ENCODE assay signal across 8 cellular contexts in the genomic region with DNA sequence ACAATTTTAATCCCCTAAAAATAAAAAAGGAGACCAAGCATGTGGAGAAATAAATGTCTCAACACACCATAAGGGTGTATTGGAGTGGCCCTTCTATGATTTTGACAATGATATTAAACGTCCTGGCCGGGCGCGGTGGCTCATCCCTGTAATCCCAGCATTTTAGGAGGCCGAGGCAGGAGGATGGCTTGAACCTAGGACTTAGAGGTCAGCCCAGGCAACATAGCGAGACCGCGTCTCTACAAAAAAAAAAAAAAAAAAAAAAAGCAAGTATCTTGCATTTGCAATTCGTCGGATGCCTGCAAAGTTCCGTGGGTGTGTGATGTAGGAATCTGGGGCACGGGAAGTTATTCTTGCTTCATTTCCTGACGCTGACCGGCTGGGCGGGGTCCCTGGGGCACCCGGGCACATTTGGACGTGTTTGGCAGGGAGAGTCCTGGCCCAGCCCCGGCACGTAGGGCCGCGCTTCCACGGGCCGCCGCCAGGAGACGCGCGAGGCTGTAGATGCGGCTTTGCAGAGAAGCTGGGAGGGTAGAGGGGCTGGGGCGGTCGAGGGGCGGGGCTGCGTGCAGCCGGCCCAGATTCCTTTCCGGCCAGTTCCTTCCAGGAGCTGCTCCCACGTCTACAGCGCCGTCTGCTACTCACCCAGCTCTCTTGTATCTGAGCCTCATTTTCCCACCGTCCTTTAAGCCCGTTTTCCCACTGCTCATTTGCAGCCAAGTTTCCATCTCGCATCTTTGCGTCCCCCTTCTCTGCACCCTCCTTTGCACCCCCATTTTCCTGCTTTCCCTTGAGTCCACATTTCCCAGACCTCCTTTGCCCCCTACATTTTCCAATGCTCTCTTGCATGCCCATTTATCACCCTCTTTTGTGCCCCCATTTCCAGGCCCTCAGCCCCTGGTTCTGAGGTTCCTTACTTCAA. TPM values are rescaled to one million over a fixed set of nuclear protein-coding genes. Genes with fewer than 3 reads are reported as not detected.
DNase-seq lines count a peak whose midpoint lies in the region; ATAC-seq and TF ChIP-seq lines count a peak whose summit lies in the region.

No MANE protein-coding gene starts in this region.

- no peaks in the 10 kb centered on the region for H3K9me2 ChIP-seq in Karpas-422 (replicated peaks; ENCODE audit: insufficient read depth, low read length)

- H3K27ac Mint-ChIP-seq in activated T-cell treated with anti-CD3 and anti-CD28 coated beads, Interleukin-2, amount 50 U/mL, for 72 hours, result no peak overlapping the region
- peak overlapping the region in 2 of 9 donors; percentile 31 to 80 for H3K27ac Mint-ChIP-seq in naive thymus-derived CD4-positive, alpha-beta T cell

- TF ChIP-seq CTCF in GM06990 (IDR thresholded peaks at IDR 0.05; ENCODE audit: insufficient read depth, low read length, poor library complexity, severe bottlenecking), result peak; percentile 100
- peak; percentile 77 to 97 (median 94) for TF ChIP-seq CTCF in Peyer's patch (IDR thresholded peaks at IDR 0.05)

- CTCF ChIA-PET in naive thymus-derived CD4-positive, alpha-beta T cell (lab: Charles Lee), result interaction anchor here (0.9 to 1.0 kb wide), 2 partner anchors 189 to 192 kb away, joined by 3 to 5 read pairs; no protein-coding TSS in a partner anchor

- H3K4me1 Mint-ChIP-seq in activated T-cell treated with anti-CD3 and anti-CD28 coated beads, Interleukin-2, amount 50 U/mL, for 72 hours (ENCODE audit: low read depth), result peaks cover 7% of the 10 kb centered on the region
- H3K4me1 Mint-ChIP-seq in naive thymus-derived CD4-positive, alpha-beta T cell, result peaks cover 8 to 11% (median 9%) of the 10 kb centered on the region in 7 donors

- H3K4me3 Mint-ChIP-seq in activated T-cell treated with anti-CD3 and anti-CD28 coated beads, Interleukin-2, amount 50 U/mL, for 72 hours, result peak overlapping the region; percentile 50 to 79
- peak overlapping the region in 7 of 10 donors; percentile 13 to 69 (median 60) for H3K4me3 Mint-ChIP-seq in naive thymus-derived CD4-positive, alpha-beta T cell

- DNase-seq in GM06990 (ENCODE audit: extremely low read depth, insufficient read length) (peak; percentile 88), Karpas-422 (peak; percentile 91), Peyer's patch (peak; percentile 78 to 94 (median 93)), fibroblast of gingiva (ENCODE audit: low read depth) (peak; percentile 95)
- peak; percentile 86 to 91 for DNase-seq in activated T-cell treated with anti-CD3 and anti-CD28 coated beads, Interleukin-2, amount 50 U/mL, for 72 hours
- peak; percentile 55 to 88 (median 75) for DNase-seq in naive thymus-derived CD4-positive, alpha-beta T cell
- peak; percentile 65 to 70 for DNase-seq in stimulated activated CD8-positive, alpha-beta memory T cell treated with anti-CD3 and anti-CD28 coated beads, Interleukin-7, amount 100 ng/mL, for 48 hours (ENCODE audit: extremely low read depth in 1 of 2, low read depth in 1 of 2)

- H2AFZ ChIP-seq in Karpas-422 (ENCODE audit: low read length), result peak overlapping the region; percentile 81

- peak overlapping the region; percentile 40; the same call in 1 of the 2 replicates for H3K9ac ChIP-seq in Karpas-422 (ENCODE audit: low read length)

- no peaks in the 10 kb centered on the region for H3K9me3 Mint-ChIP-seq in activated T-cell treated with anti-CD3 and anti-CD28 coated beads, Interleukin-2, amount 50 U/mL, for 72 hours
- H3K9me3 Mint-ChIP-seq in naive thymus-derived CD4-positive, alpha-beta T cell, result no peaks in the 10 kb centered on the region

- H3K36me3 Mint-ChIP-seq in activated T-cell treated with anti-CD3 and anti-CD28 coated beads, Interleukin-2, amount 50 U/mL, for 72 hours (ENCODE audit: insufficient read depth in 2 of 2), result no peaks in the 10 kb centered on the region
- no peaks in the 10 kb centered on the region for H3K36me3 Mint-ChIP-seq in naive thymus-derived CD4-positive, alpha-beta T cell

- H3K4me1 ChIP-seq in Karpas-422 (ENCODE audit: low read length) (peaks cover 8% of the 10 kb centered on the region), Peyer's patch (peaks cover 0 to 5% (median 0%) of the 10 kb centered on the region in 4 donors)
- peaks cover 0 to 4% of the 10 kb centered on the region in 2 donors for H3K4me1 ChIP-seq in naive thymus-derived CD4-positive, alpha-beta T cell (ENCODE audit: control insufficient read depth in 2 of 2, insufficient read depth in 2 of 2, low read length in 2 of 2)

- H3K4me2 ChIP-seq in Karpas-422 (ENCODE audit: low read depth, low read length, poor library complexity, severe bottlenecking), result peak overlapping the region; percentile 47

- no peaks in the 10 kb centered on the region for H3K79me2 ChIP-seq in Karpas-422 (ENCODE audit: low read length)

- TF ChIP-seq POLR2A in Peyer's patch (IDR thresholded peaks at IDR 0.05), result no peak

- H4K20me1 ChIP-seq in Karpas-422 (ENCODE audit: insufficient read depth, low read depth, low read length), result no peaks in the 10 kb centered on the region

- H3K27me3 Mint-ChIP-seq in activated T-cell treated with anti-CD3 and anti-CD28 coated beads, Interleukin-2, amount 50 U/mL, for 72 hours (ENCODE audit: low read depth), result peaks cover 18% of the 10 kb centered on the region
- peaks cover 5 to 69% (median 15%) of the 10 kb centered on the region in 5 donors for H3K27me3 Mint-ChIP-seq in naive thymus-derived CD4-positive, alpha-beta T cell

- H3K36me3 ChIP-seq in GM06990 (ENCODE audit: control insufficient read depth, insufficient read depth, low read length) (no peaks in the 10 kb centered on the region), Karpas-422 (ENCODE audit: insufficient read depth, low read length) (no peaks in the 10 kb centered on the region), Peyer's patch (no peaks in the 10 kb centered on the region)
- H3K36me3 ChIP-seq in naive thymus-derived CD4-positive, alpha-beta T cell (ENCODE audit: control insufficient read depth in 2 of 3, insufficient read depth in 3 of 3, low read length in 3 of 3), result no peaks in the 10 kb centered on the region

- no peak overlapping the region for H3K4me3 ChIP-seq in GM06990 (replicated peaks; ENCODE audit: low read depth, low read length)
- peak overlapping the region; percentile 47; the same call in 1 of the 2 replicates for H3K4me3 ChIP-seq in Karpas-422 (ENCODE audit: low read length)
- peak overlapping the region in 2 of 4 donors; percentile 5 to 6 for H3K4me3 ChIP-seq in Peyer's patch
- no peak overlapping the region for H3K4me3 ChIP-seq in naive thymus-derived CD4-positive, alpha-beta T cell (ENCODE audit: low read length)

- intact Hi-C loops in naive thymus-derived CD4-positive, alpha-beta T cell (cut with micrococcal nuclease), result loop anchor here (1.0 to 5.0 kb wide), 3 partner anchors 87 to 189 kb away; partner anchors contain the start of gene ELAVL3 (in 1 of the 2)

- POLR2A ChIA-PET in naive thymus-derived CD4-positive, alpha-beta T cell (lab: Charles Lee), result interaction anchor here (0.6 kb wide), 1 partner anchor 1965 kb away, joined by 3 read pairs; no protein-coding TSS in a partner anchor

- H3K27me3 ChIP-seq in GM06990 (replicated peaks; ENCODE audit: control insufficient read depth, insufficient read depth, low read length) (no peaks in the 10 kb centered on the region), Karpas-422 (ENCODE audit: low read length) (no peaks in the 10 kb centered on the region), Peyer's patch (no peaks in the 10 kb centered on the region)
- H3K27me3 ChIP-seq in naive thymus-derived CD4-positive, alpha-beta T cell (ENCODE audit: control insufficient read depth in 2 of 2, insufficient read depth in 2 of 2, low read length in 2 of 2), result no peaks in the 10 kb centered on the region

- H3K27ac ChIP-seq in Karpas-422 (ENCODE audit: low read length), result no peak overlapping the region
- no peak overlapping the region for H3K27ac ChIP-seq in Peyer's patch
- no peak overlapping the region for H3K27ac ChIP-seq in naive thymus-derived CD4-positive, alpha-beta T cell (ENCODE audit: low read depth, low read length)

- ATAC-seq in activated T-cell treated with anti-CD3 and anti-CD28 coated beads, Interleukin-2, amount 50 U/mL, for 72 hours (replicated peaks in 1 of 2), result peak; percentile 100
- ATAC-seq in naive thymus-derived CD4-positive, alpha-beta T cell, result peak; percentile 98
- no peak for ATAC-seq in GM21381 (IDR thresholded peaks at IDR 0.05; ENCODE audit: unreplicated experiment)

- H3K9me3 ChIP-seq in Karpas-422 (ENCODE audit: low read length) (no peaks in the 10 kb centered on the region), Peyer's patch (no peaks in the 10 kb centered on the region)
- no peaks in the 10 kb centered on the region for H3K9me3 ChIP-seq in naive thymus-derived CD4-positive, alpha-beta T cell (ENCODE audit: control insufficient read depth in 2 of 3, low read length in 3 of 3)

RNA-seq across cellular contexts. Expression of gene TSPAN16, which starts 2.2 kb away (rescaled TPM):
- not detected in 2 replicates for total RNA-seq in Karpas-422 (2014; rRNA removed; shearing (Covaris generic); ENCODE audit: low replicate concordance)
- not detected for total RNA-seq in Peyer's patch
- not detected for total RNA-seq in activated T-cell treated with anti-CD3 and anti-CD28 coated beads, Interleukin-2, amount 50 U/mL, for 72 hours
- not detected for total RNA-seq in naive thymus-derived CD4-positive, alpha-beta T cell
- polyA plus RNA-seq in naive thymus-derived CD4-positive, alpha-beta T cell, result not detected

RNA-seq across cellular contexts. Expression of gene DOCK6, which starts 31.4 kb away (rescaled TPM):
- total RNA-seq in Karpas-422 (2014; rRNA removed; shearing (Covaris generic); ENCODE audit: low replicate concordance), result 6.5 and 10.3 TPM in 2 replicates
- total RNA-seq in Peyer's patch, result 100 to 1,000 TPM in 3 of 4 donors, 10 to 100 TPM in 1; 66.4 to 194 (median 157) TPM
- 1 to 10 TPM; 8.4 to 9.1 TPM for total RNA-seq in activated T-cell treated with anti-CD3 and anti-CD28 coated beads, Interleukin-2, amount 50 U/mL, for 72 hours
- 1 to 10 TPM in 2 of 5 experiments, under 1 TPM in 1, not detected in 2; 0.73 to 5.2 (median 1.5) TPM for total RNA-seq in naive thymus-derived CD4-positive, alpha-beta T cell
- polyA plus RNA-seq in naive thymus-derived CD4-positive, alpha-beta T cell, result not detected

RNA-seq across cellular contexts. Expression of gene RAB3D, which starts 45.7 kb away (rescaled TPM):
- 8.6 and 9.0 TPM in 2 replicates for total RNA-seq in Karpas-422 (2014; rRNA removed; shearing (Covaris generic); ENCODE audit: low replicate concordance)
- total RNA-seq in Peyer's patch, result 10 to 100 TPM in 3 of 4 donors, 1 to 10 TPM in 1; 9.5 to 16.4 (median 12.7) TPM
- 10 to 100 TPM; 13.3 to 16.8 TPM for total RNA-seq in activated T-cell treated with anti-CD3 and anti-CD28 coated beads, Interleukin-2, amount 50 U/mL, for 72 hours
- 10 to 100 TPM in 2 of 5 experiments, 1 to 10 TPM in 3; 7.4 to 38.2 (median 8.8) TPM for total RNA-seq in naive thymus-derived CD4-positive, alpha-beta T cell
- polyA plus RNA-seq in naive thymus-derived CD4-positive, alpha-beta T cell, result 1 to 10 TPM; 1.4 to 2.3 TPM

RNA-seq across cellular contexts. Expression of gene TMEM205, which starts 52.3 kb away (rescaled TPM):
- 103 and 156 TPM in 2 replicates for total RNA-seq in Karpas-422 (2014; rRNA removed; shearing (Covaris generic); ENCODE audit: low replicate concordance)
- 100 to 1,000 TPM in 3 of 4 donors, 10 to 100 TPM in 1; 77.6 to 212 (median 168) TPM for total RNA-seq in Peyer's patch
- 10 to 100 TPM; 60.4 to 64.7 TPM for total RNA-seq in activated T-cell treated with anti-CD3 and anti-CD28 coated beads, Interleukin-2, amount 50 U/mL, for 72 hours
- 10 to 100 TPM; 19.5 to 36.7 (median 29.5) TPM for total RNA-seq in naive thymus-derived CD4-positive, alpha-beta T cell
- 10 to 100 TPM; 66.7 to 81.0 TPM for polyA plus RNA-seq in naive thymus-derived CD4-positive, alpha-beta T cell

RNA-seq across cellular contexts. Expression of gene CCDC159, which starts 52.6 kb away (rescaled TPM):
- 2.9 and 14.8 TPM in 2 replicates for total RNA-seq in Karpas-422 (2014; rRNA removed; shearing (Covaris generic); ENCODE audit: low replicate concordance)
- total RNA-seq in Peyer's patch, result 100 to 1,000 TPM in 1 of 4 donors, 10 to 100 TPM in 3; 25.6 to 157 (median 65.6) TPM
- total RNA-seq in activated T-cell treated with anti-CD3 and anti-CD28 coated beads, Interleukin-2, amount 50 U/mL, for 72 hours, result 10 to 100 TPM; 27.9 to 30.7 TPM
- 10 to 100 TPM; 17.6 to 87.4 (median 84.3) TPM for total RNA-seq in naive thymus-derived CD4-positive, alpha-beta T cell
- polyA plus RNA-seq in naive thymus-derived CD4-positive, alpha-beta T cell, result 10 to 100 TPM in 1 of 2 donors, 1 to 10 TPM in 1; 10.0 to 19.6 TPM
